Comparison of ENCODE assay signal across 16 cellular contexts in the genomic region with DNA sequence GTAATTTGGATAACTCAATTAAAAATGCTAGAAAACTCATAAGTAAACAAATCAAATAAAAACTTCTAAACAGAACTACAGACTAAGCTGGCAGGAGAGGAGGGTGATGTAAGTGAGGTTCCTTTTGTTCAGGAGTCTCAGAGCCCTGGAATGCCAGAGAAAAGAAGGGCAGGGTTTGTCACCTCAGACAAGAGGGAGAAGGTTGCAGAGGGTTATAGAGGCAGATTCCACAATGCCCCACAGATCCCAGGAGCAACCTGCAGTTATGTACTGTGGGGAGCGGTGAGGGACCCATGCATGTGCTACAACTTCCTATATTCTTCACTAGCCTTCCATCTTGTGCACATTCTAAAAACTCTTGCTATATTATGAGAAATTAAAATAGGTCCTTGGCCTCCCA.
DNase-seq lines count a peak whose midpoint lies in the region; ATAC-seq and TF ChIP-seq lines count a peak whose summit lies in the region.
"Had no signal": no experiment of that assay in that cellular context is flagged by ENCODE, and none has a peak within 500 bp of the region (broad histone marks: within the 10 kb centered on the region; RNA-seq: fewer than 3 reads in every experiment).

No MANE protein-coding gene starts in this region.

- H3K79me2 ChIP-seq in Loucy (ENCODE audit: insufficient read depth, low read length) (no peaks in the 10 kb centered on the region), mesendoderm (ENCODE audit: control insufficient read depth, insufficient read depth, low read length) (no peaks in the 10 kb centered on the region)

- peak overlapping the region; percentile 0 for H3K27ac Mint-ChIP-seq in endodermal cell

- ATAC-seq in aorta (ENCODE audit: low FRiP score) = no peak
- ATAC-seq: A549 had no signal

- H3K9me3 ChIP-seq in Loucy (ENCODE audit: insufficient read depth, low read depth, low read length) = no peaks in the 10 kb centered on the region
- H3K9me3 ChIP-seq in endodermal cell (ENCODE audit: control insufficient read depth, low read length) = no peaks in the 10 kb centered on the region
- H3K9me3 ChIP-seq in aorta (ENCODE audit: control insufficient read depth, low read length) = no peaks in the 10 kb centered on the region
- no peaks in the 10 kb centered on the region for H3K9me3 ChIP-seq in mesenchymal stem cell (ENCODE audit: control insufficient read depth, low read length)
- H3K9me3 ChIP-seq: A549, SJCRH30 had no signal

- H4K5ac ChIP-seq in mesendoderm (ENCODE audit: low read length) = no peak overlapping the region

- H4K8ac ChIP-seq in mesendoderm (ENCODE audit: low read depth, low read length) = no peak overlapping the region
- H4K8ac ChIP-seq in mesenchymal stem cell (ENCODE audit: low read length) = no peak overlapping the region

- no peak overlapping the region for H4K91ac ChIP-seq in mesenchymal stem cell (ENCODE audit: low read length)

- TF ChIP-seq CTCF in Loucy (conservative IDR thresholded peaks at IDR 0.05; ENCODE audit: low read length) = no peak
- TF ChIP-seq CTCF in endodermal cell (conservative IDR thresholded peaks at IDR 0.05) = no peak

- no peak overlapping the region for H3K4me3 Mint-ChIP-seq in endodermal cell

- no peak overlapping the region for H2BK12ac ChIP-seq in mesenchymal stem cell (ENCODE audit: low read length in 2 of 2)

- peaks cover 35% of the 10 kb centered on the region for H3K4me1 Mint-ChIP-seq in endodermal cell

- H2AK5ac ChIP-seq in mesendoderm (ENCODE audit: low read length) (no peak overlapping the region), mesenchymal stem cell (ENCODE audit: low read length, severe bottlenecking) (no peak overlapping the region)

- 92% methylated on average over 1 of the region's 1 CpG; no CpG with 5 or more reads in 1 of the 2 experiments for WGBS in endodermal cell (ENCODE audit: insufficient coverage in 1 of 2, insufficient read length in 1 of 2), 2 experiments
- WGBS in mesendoderm (ENCODE audit: extremely low coverage, insufficient coverage, low lambda C conversion rate) = no CpG with 5 or more reads among the region's 1 CpG
- WGBS in aorta, 2 donors = 97 to 100% methylated on average over 1 of the region's 1 CpG
- WGBS in mesenchymal stem cell = no CpG with 5 or more reads among the region's 1 CpG

- H3K9me2 ChIP-seq in Loucy (replicated peaks; ENCODE audit: low read depth, low read length) = no peaks in the 10 kb centered on the region

- H3K27ac ChIP-seq in endodermal cell (ENCODE audit: low read depth, low read length) (no peak overlapping the region), mesendoderm (ENCODE audit: low read depth, low read length) (no peak overlapping the region), aorta (ENCODE audit: low read depth in 1 of 2, low read length in 2 of 2) (no peak overlapping the region), mesenchymal stem cell (ENCODE audit: low read length, poor library complexity, severe bottlenecking) (no peak overlapping the region)
- H3K27ac ChIP-seq: A549, SJCRH30 had no signal

- H3K27me3 Mint-ChIP-seq in endodermal cell (ENCODE audit: insufficient read depth) = no peaks in the 10 kb centered on the region

- peak overlapping the region; percentile 58; the same call in 1 of the 2 replicates for H2AFZ ChIP-seq in Loucy (ENCODE audit: low read length)
- H2AFZ ChIP-seq in mesenchymal stem cell (ENCODE audit: low read depth, low read length) = no peak overlapping the region

- H3K36me3 Mint-ChIP-seq in endodermal cell (ENCODE audit: low read depth) = no peaks in the 10 kb centered on the region

- no peak overlapping the region for H2BK120ac ChIP-seq in mesendoderm (ENCODE audit: low read depth, low read length)
- H2BK120ac ChIP-seq in mesenchymal stem cell (ENCODE audit: low read depth, low read length) = no peak overlapping the region

- H3K9me3 Mint-ChIP-seq in endodermal cell = no peaks in the 10 kb centered on the region

- H2BK15ac ChIP-seq in mesendoderm (replicated peaks; ENCODE audit: low read depth) (no peak overlapping the region), mesenchymal stem cell (ENCODE audit: low read depth, poor library complexity, severe bottlenecking) (no peak overlapping the region)

- H3K27me3 ChIP-seq in Loucy (ENCODE audit: insufficient read depth, low read length, poor library complexity, severe bottlenecking) (no peaks in the 10 kb centered on the region), endodermal cell (ENCODE audit: control insufficient read depth, insufficient read depth, low read length, poor library complexity, severe bottlenecking) (peaks cover 18% of the 10 kb centered on the region), mesendoderm (ENCODE audit: insufficient read depth, low read length, poor library complexity) (no peaks in the 10 kb centered on the region), aorta (ENCODE audit: control insufficient read depth in 1 of 2, insufficient read depth in 2 of 2, low read length in 1 of 2) (no peaks in the 10 kb centered on the region), mesenchymal stem cell (ENCODE audit: control insufficient read depth in 1 of 2, insufficient read depth in 1 of 2, low read length in 2 of 2) (no peaks in the 10 kb centered on the region)
- H3K27me3 ChIP-seq: SJCRH30 had no signal

- DNase-seq in AG20443 (ENCODE audit: low spot score) = peak; percentile 29
- no peak for DNase-seq in endodermal cell
- peak; percentile 31 for DNase-seq in mesendoderm
- DNase-seq in NCI-H526 treated with DMSO at 0.1 percent for 48 hours (lab: John Stamatoyannopoulos, UW) = no peak
- no peak for DNase-seq in medulla oblongata (ENCODE audit: extremely low spot score)
- DNase-seq in aorta = no peak
- DNase-seq in mesenchymal stem cell = no peak
- DNase-seq: C1 segment of cervical spinal cord, DMS79 treated with DMSO at 0.1 percent for 48 hours, NCI-H1105 treated with DMSO at 0.1 percent for 48 hours, NCI-H187 treated with DMSO at 0.1 percent for 48 hours, NCI-H2227 treated with DMSO at 0.1 percent for 48 hours, NCI-H510A treated with DMSO at 0.1 percent for 48 hours, SJCRH30 had no signal

- H2BK5ac ChIP-seq in mesendoderm (ENCODE audit: low read length) (no peak overlapping the region), mesenchymal stem cell (ENCODE audit: low read depth, low read length, poor library complexity, severe bottlenecking) (no peak overlapping the region)

- intact Hi-C loops in aorta (cut with DNase I) = no loop called here

- H4K20me1 ChIP-seq in Loucy (ENCODE audit: insufficient read depth, low read length, poor library complexity, severe bottlenecking) = no peaks in the 10 kb centered on the region

- no peak overlapping the region for H3K9ac ChIP-seq in Loucy (ENCODE audit: low read depth, low read length, poor library complexity, severe bottlenecking)
- no peak overlapping the region for H3K9ac ChIP-seq in endodermal cell (ENCODE audit: extremely low read depth, low read length, poor library complexity, severe bottlenecking)
- H3K9ac ChIP-seq in mesendoderm (ENCODE audit: low read length) = no peak overlapping the region
- no peak overlapping the region for H3K9ac ChIP-seq in mesenchymal stem cell (ENCODE audit: low read length)

- H3K36me3 ChIP-seq in Loucy (ENCODE audit: insufficient read depth, low read length) (no peaks in the 10 kb centered on the region), endodermal cell (ENCODE audit: control insufficient read depth, insufficient read depth, low read length) (no peaks in the 10 kb centered on the region), mesendoderm (ENCODE audit: control insufficient read depth, insufficient read depth, low read length) (no peaks in the 10 kb centered on the region), aorta (ENCODE audit: control insufficient read depth in 1 of 2, insufficient read depth in 2 of 2, low read length in 1 of 2) (no peaks in the 10 kb centered on the region), mesenchymal stem cell (ENCODE audit: control insufficient read depth in 1 of 2, insufficient read depth in 2 of 2, low read depth in 1 of 2, low read length in 2 of 2) (no peaks in the 10 kb centered on the region)
- H3K36me3 ChIP-seq: SJCRH30 had no signal

- H3K18ac ChIP-seq in mesendoderm (ENCODE audit: low read length) (no peak overlapping the region), mesenchymal stem cell (ENCODE audit: low read depth in 1 of 2, low read length in 2 of 2) (no peak overlapping the region)

- no peak overlapping the region for H3K56ac ChIP-seq in mesendoderm (ENCODE audit: low read length)

- H3K4me2 ChIP-seq in Loucy (ENCODE audit: low read depth, low read length, poor library complexity, severe bottlenecking) (no peak overlapping the region), mesendoderm (ENCODE audit: low read length) (no peak overlapping the region), mesenchymal stem cell (ENCODE audit: low read length, poor library complexity, severe bottlenecking) (no peak overlapping the region)
- H3K4me2 ChIP-seq: A549 had no signal

- H3K14ac ChIP-seq in mesenchymal stem cell (ENCODE audit: low read length in 2 of 2) = no peak overlapping the region

- H3K4ac ChIP-seq in mesendoderm (ENCODE audit: low read depth, low read length) = no peak overlapping the region
- H3K4ac ChIP-seq in mesenchymal stem cell (ENCODE audit: low read depth in 1 of 2, low read length in 2 of 2) = no peak overlapping the region

- H3K79me1 ChIP-seq in mesendoderm (ENCODE audit: low read length) (no peaks in the 10 kb centered on the region), mesenchymal stem cell (replicated peaks; ENCODE audit: low read length, poor library complexity, severe bottlenecking) (no peaks in the 10 kb centered on the region)

- H3K4me3 ChIP-seq in Loucy (ENCODE audit: low read length, poor library complexity, severe bottlenecking) (no peak overlapping the region), endodermal cell (ENCODE audit: low read length) (no peak overlapping the region), mesendoderm (ENCODE audit: low read length) (no peak overlapping the region), aorta (ENCODE audit: low read length in 2 of 2) (no peak overlapping the region), mesenchymal stem cell (ENCODE audit: insufficient read depth in 1 of 2, low read depth in 1 of 2, low read length in 2 of 2) (no peak overlapping the region)
- H3K4me3 ChIP-seq: A549, SJCRH30 had no signal

- H3K4me1 ChIP-seq in Loucy (ENCODE audit: insufficient read depth, low read length, poor library complexity, severe bottlenecking) (peaks cover 19% of the 10 kb centered on the region), endodermal cell (ENCODE audit: control insufficient read depth, insufficient read depth, low read length) (no peaks in the 10 kb centered on the region), mesendoderm (ENCODE audit: control insufficient read depth, low read depth, low read length) (no peaks in the 10 kb centered on the region), aorta (ENCODE audit: control insufficient read depth in 1 of 2, insufficient read depth in 2 of 2, low read length in 2 of 2) (no peaks in the 10 kb centered on the region), mesenchymal stem cell (ENCODE audit: control insufficient read depth, insufficient read depth, low read depth, low read length) (no peaks in the 10 kb centered on the region)
- H3K4me1 ChIP-seq: A549, SJCRH30 had no signal

- H3F3A ChIP-seq in Loucy (ENCODE audit: low read depth) = no peaks in the 10 kb centered on the region

- H3K23ac ChIP-seq in mesendoderm (ENCODE audit: low read length) (no peak overlapping the region), mesenchymal stem cell (ENCODE audit: low read length in 2 of 2) (no peak overlapping the region)

Comparison
In these comparisons a context has a peak if more than half of its experiments do, and no peak if none do; other contexts are left out.
1. DNase-seq: peak in AG20443 (single experiment) and mesendoderm (single experiment); none in endodermal cell (single experiment), NCI-H526 treated with DMSO at 0.1 percent for 48 hours (single experiment), medulla oblongata (single experiment), aorta (0 of 2) and mesenchymal stem cell (single experiment).